ENCODE assay signal across 22 cellular contexts in genomic region chr21:20661221-20661620, GRCh38.
"Had no signal": no experiment of that assay in that cellular context is flagged by ENCODE, and none has a peak within 500 bp of the region (broad histone marks: within the 10 kb centered on the region; RNA-seq: fewer than 3 reads in every experiment).

No MANE protein-coding gene starts in this region.

- H3K36me3 Mint-ChIP-seq: activated naive CD8-positive, alpha-beta T cell; brain; memory B cell; natural killer cell had no signal

- H3K36me3 ChIP-seq: left lung, transverse colon had no signal

- H3K4me3 Mint-ChIP-seq: activated CD4-positive, alpha-beta T cell treated with anti-CD3 and anti-CD28 coated beads, Interleukin-2, amount 10 ng/mL, durations not matched to agents 7 days and 5 days; activated naive CD8-positive, alpha-beta T cell; activated T-cell treated with anti-CD3 and anti-CD28 coated beads, Interleukin-2, amount 50 U/mL, for 72 hours; central memory CD8-positive, alpha-beta T cell; memory B cell; natural killer cell had no signal

- H3K27me3 Mint-ChIP-seq: activated CD4-positive, alpha-beta T cell treated with anti-CD3 and anti-CD28 coated beads, Interleukin-2, amount 10 ng/mL, durations not matched to agents 7 days and 5 days; activated naive CD8-positive, alpha-beta T cell; brain; central memory CD8-positive, alpha-beta T cell; memory B cell; progenitor cell of endocrine pancreas had no signal

- H3K9me3 ChIP-seq: transverse colon had no signal

- DNase-seq: activated CD4-positive, alpha-beta T cell treated with anti-CD3 and anti-CD28 coated beads, Interleukin-2, amount 10 ng/mL, durations not matched to agents 7 days and 5 days; activated CD4-positive, CD25-positive, alpha-beta regulatory T cell; activated CD8-positive, alpha-beta memory T cell treated with anti-CD3 and anti-CD28 coated beads, Interleukin-2, amount 50 U/mL, for 48 hours; activated gamma-delta T cell treated with Interleukin-2 at 50 U/mL for 16 hours; activated T-cell treated with anti-CD3 and anti-CD28 coated beads, Interleukin-2, amount 50 U/mL, for 72 hours; amniotic stem cell; cortex of kidney; effector CD8-positive, alpha-beta T cell; foreskin keratinocyte; left lung; natural killer cell; right cardiac atrium; small intestine; stimulated activated CD4-positive, alpha-beta T cell treated with anti-CD3 and anti-CD28 coated beads, Interleukin-4, amount 100 ng/mL, for 4 hours; stimulated activated CD8-positive, alpha-beta memory T cell treated with anti-CD3 and anti-CD28 coated beads, Interleukin-4, amount 100 ng/mL, for 48 hours; stimulated activated naive CD8-positive, alpha-beta T cell treated with anti-CD3 and anti-CD28 coated beads, Interleukin-15, Interleukin-2, amounts not matched to agents 100 U/mL and 50 U/mL, for 24 hours; transverse colon had no signal

- H3K27me3 ChIP-seq: foreskin keratinocyte, left lung, transverse colon had no signal

- H3K27ac Mint-ChIP-seq: activated CD4-positive, alpha-beta T cell treated with anti-CD3 and anti-CD28 coated beads, Interleukin-2, amount 10 ng/mL, durations not matched to agents 7 days and 5 days; activated naive CD8-positive, alpha-beta T cell; activated T-cell treated with anti-CD3 and anti-CD28 coated beads, Interleukin-2, amount 50 U/mL, for 72 hours; memory B cell; natural killer cell; progenitor cell of endocrine pancreas had no signal

- H3K4me1 Mint-ChIP-seq: activated CD4-positive, alpha-beta T cell treated with anti-CD3 and anti-CD28 coated beads, Interleukin-2, amount 10 ng/mL, durations not matched to agents 7 days and 5 days; central memory CD8-positive, alpha-beta T cell; memory B cell; natural killer cell had no signal

- H3K4me1 ChIP-seq: foreskin keratinocyte, left lung, transverse colon had no signal

- H3K4me3 ChIP-seq: left lung, transverse colon had no signal

- H3K27ac ChIP-seq: foreskin keratinocyte, left lung, transverse colon had no signal

- ATAC-seq: activated T-cell treated with anti-CD3 and anti-CD28 coated beads, Interleukin-2, amount 50 U/mL, for 72 hours; foreskin keratinocyte; left lung; natural killer cell; right cardiac atrium; stimulated activated naive CD8-positive, alpha-beta T cell treated with anti-CD3 and anti-CD28 coated beads, Interleukin-15, Interleukin-2, amounts not matched to agents 100 U/mL and 50 U/mL, for 24 hours had no signal
